In the genomic region with DNA sequence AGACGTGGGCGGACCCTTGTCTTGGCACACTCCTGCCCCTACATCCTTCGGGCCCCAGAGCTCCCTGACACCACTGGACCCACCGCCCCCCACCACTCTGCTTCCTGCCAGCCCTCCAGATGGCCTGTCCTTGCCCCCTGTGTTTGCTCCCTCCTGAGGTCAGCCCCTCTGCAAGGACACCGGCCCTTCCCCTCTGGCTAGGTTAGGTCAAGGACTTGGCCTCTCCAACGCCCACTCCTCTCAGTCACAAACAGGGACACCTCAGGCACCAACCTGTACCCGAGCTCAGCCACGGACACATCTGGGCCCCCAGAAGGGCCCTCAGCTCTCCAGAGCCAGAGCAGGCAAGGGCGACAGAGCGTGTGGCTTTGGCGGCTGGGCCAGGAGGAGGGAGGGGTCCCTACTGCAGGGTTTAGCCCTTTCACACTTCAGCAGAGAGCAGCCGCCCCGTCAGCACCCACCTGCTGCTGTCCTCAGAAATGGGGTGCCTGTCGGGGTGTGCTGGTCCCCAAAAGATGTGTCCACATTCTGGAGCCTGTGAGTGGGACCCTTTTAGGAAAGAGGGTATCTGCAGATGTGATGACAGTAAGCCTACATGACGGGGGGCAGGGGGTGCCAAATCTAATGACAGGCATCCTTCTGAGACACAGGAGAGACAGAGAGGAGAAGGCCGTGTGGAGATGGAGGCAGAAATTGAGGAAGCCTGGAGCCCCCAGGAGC, we compare ENCODE assay signal across 1 cellular context.
A peak's percentile ranks its signal among the peaks of the same experiment; 100 is the strongest.
TF ChIP-seq lines count a peak whose summit lies in the region.

No MANE protein-coding gene starts in this region.

TF ChIP-seq in HepG2, 621 proteins besides CTCF, POLR2A, EP300 and RAD21 (continued from another document and continues in another):
- TF ChIP-seq, protein P1, sequence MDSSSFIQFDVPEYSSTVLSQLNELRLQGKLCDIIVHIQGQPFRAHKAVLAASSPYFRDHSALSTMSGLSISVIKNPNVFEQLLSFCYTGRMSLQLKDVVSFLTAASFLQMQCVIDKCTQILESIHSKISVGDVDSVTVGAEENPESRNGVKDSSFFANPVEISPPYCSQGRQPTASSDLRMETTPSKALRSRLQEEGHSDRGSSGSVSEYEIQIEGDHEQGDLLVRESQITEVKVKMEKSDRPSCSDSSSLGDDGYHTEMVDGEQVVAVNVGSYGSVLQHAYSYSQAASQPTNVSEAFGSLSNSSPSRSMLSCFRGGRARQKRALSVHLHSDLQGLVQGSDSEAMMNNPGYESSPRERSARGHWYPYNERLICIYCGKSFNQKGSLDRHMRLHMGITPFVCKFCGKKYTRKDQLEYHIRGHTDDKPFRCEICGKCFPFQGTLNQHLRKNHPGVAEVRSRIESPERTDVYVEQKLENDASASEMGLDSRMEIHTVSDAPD (CRISPR knock-in tag; IDR thresholded peaks at IDR 0.05) = no peak
- TF ChIP-seq NPAS2 (CRISPR knock-in tag; IDR thresholded peaks at IDR 0.05; ENCODE audit: borderline replicate concordance) = no peak
- 0 out of 2 replicates have a peak, but pooled peaks have one; percentile 10 for TF ChIP-seq SOX5 (CRISPR knock-in tag; IDR thresholded peaks at IDR 0.05; ENCODE audit: borderline replicate concordance)
- no peak for TF ChIP-seq ZNF564 (CRISPR knock-in tag; IDR thresholded peaks at IDR 0.05)
- no peak for TF ChIP-seq NR3C1 (CRISPR knock-in tag; IDR thresholded peaks at IDR 0.05)
- peak; percentile 32; the same call in 1 of the 2 replicates for TF ChIP-seq ZNF430 (CRISPR knock-in tag; IDR thresholded peaks at IDR 0.05)
- TF ChIP-seq KLF16 (CRISPR knock-in tag; IDR thresholded peaks at IDR 0.05) = 0 out of 4 replicates have a peak, but pooled peaks of 1 of the 2 experiments have one; percentile 56
- TF ChIP-seq, protein P2, sequence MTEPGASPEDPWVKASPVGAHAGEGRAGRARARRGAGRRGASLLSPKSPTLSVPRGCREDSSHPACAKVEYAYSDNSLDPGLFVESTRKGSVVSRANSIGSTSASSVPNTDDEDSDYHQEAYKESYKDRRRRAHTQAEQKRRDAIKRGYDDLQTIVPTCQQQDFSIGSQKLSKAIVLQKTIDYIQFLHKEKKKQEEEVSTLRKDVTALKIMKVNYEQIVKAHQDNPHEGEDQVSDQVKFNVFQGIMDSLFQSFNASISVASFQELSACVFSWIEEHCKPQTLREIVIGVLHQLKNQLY (CRISPR knock-in tag; IDR thresholded peaks at IDR 0.05) = peak; percentile 15; the same call in 1 of the 2 replicates
- TF ChIP-seq, protein P3, sequence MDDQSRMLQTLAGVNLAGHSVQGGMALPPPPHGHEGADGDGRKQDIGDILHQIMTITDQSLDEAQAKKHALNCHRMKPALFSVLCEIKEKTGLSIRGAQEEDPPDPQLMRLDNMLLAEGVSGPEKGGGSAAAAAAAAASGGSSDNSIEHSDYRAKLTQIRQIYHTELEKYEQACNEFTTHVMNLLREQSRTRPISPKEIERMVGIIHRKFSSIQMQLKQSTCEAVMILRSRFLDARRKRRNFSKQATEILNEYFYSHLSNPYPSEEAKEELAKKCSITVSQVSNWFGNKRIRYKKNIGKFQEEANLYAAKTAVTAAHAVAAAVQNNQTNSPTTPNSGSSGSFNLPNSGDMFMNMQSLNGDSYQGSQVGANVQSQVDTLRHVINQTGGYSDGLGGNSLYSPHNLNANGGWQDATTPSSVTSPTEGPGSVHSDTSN (CRISPR knock-in tag; IDR thresholded peaks at IDR 0.05; ENCODE audit: borderline replicate concordance) = no peak
- TF ChIP-seq KDM6A (CRISPR knock-in tag; IDR thresholded peaks at IDR 0.05; ENCODE audit: low read depth) = peak; percentile 20; the same call in 1 of the 2 replicates
- TF ChIP-seq, protein P4, sequence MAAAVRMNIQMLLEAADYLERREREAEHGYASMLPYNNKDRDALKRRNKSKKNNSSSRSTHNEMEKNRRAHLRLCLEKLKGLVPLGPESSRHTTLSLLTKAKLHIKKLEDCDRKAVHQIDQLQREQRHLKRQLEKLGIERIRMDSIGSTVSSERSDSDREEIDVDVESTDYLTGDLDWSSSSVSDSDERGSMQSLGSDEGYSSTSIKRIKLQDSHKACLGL (CRISPR knock-in tag; IDR thresholded peaks at IDR 0.05) = peak; percentile 45; the same call in 1 of the 2 replicates
- 0 out of 2 replicates have a peak, but pooled peaks have one; percentile 2 for TF ChIP-seq ZNF703 (CRISPR knock-in tag; IDR thresholded peaks at IDR 0.05; ENCODE audit: borderline replicate concordance)
- TF ChIP-seq RFX3 (CRISPR knock-in tag; IDR thresholded peaks at IDR 0.05) = no peak
- TF ChIP-seq NR2C2 (CRISPR knock-in tag; IDR thresholded peaks at IDR 0.05; ENCODE audit: borderline replicate concordance) = peak; percentile 77
- TF ChIP-seq ZNF772 (CRISPR knock-in tag; IDR thresholded peaks at IDR 0.05) = peak; percentile 77; the same call in 1 of the 2 replicates
- TF ChIP-seq GATA4 (IDR thresholded peaks at IDR 0.05; ENCODE audit: borderline replicate concordance, low read depth) = peak; percentile 81
- TF ChIP-seq TEAD3 (CRISPR knock-in tag; optimal IDR thresholded peaks at IDR 0.05; ENCODE audit: borderline replicate concordance) = peak; percentile 16
- TF ChIP-seq ZNF234 (CRISPR knock-in tag; conservative IDR thresholded peaks at IDR 0.05) = no peak
- TF ChIP-seq ZNF7 (CRISPR knock-in tag; IDR thresholded peaks at IDR 0.05) = no peak
- TF ChIP-seq PHF8 (CRISPR knock-in tag; IDR thresholded peaks at IDR 0.05) = peak; percentile 32; the same call in 1 of the 2 replicates
- TF ChIP-seq ZMYM2 (CRISPR knock-in tag; IDR thresholded peaks at IDR 0.05) = 0 out of 2 replicates have a peak, but pooled peaks have one; percentile 35
- TF ChIP-seq, protein P5, sequence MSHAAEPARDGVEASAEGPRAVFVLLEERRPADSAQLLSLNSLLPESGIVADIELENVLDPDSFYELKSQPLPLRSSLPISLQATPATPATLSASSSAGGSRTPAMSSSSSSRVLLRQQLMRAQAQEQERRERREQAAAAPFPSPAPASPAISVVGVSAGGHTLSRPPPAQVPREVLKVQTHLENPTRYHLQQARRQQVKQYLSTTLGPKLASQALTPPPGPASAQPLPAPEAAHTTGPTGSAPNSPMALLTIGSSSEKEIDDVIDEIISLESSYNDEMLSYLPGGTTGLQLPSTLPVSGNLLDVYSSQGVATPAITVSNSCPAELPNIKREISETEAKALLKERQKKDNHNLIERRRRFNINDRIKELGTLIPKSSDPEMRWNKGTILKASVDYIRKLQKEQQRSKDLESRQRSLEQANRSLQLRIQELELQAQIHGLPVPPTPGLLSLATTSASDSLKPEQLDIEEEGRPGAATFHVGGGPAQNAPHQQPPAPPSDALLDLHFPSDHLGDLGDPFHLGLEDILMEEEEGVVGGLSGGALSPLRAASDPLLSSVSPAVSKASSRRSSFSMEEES (CRISPR knock-in tag; IDR thresholded peaks at IDR 0.05) = peak; percentile 60; the same call in 1 of the 2 replicates
- TF ChIP-seq ZNF543 (CRISPR knock-in tag; IDR thresholded peaks at IDR 0.05) = no peak
- TF ChIP-seq ZNF761 (CRISPR knock-in tag; conservative IDR thresholded peaks at IDR 0.05) = no peak
- 0 out of 2 replicates have a peak, but pooled peaks have one; percentile 56 for TF ChIP-seq ZNF747 (CRISPR knock-in tag; IDR thresholded peaks at IDR 0.05; ENCODE audit: borderline replicate concordance)
- TF ChIP-seq, protein P6, sequence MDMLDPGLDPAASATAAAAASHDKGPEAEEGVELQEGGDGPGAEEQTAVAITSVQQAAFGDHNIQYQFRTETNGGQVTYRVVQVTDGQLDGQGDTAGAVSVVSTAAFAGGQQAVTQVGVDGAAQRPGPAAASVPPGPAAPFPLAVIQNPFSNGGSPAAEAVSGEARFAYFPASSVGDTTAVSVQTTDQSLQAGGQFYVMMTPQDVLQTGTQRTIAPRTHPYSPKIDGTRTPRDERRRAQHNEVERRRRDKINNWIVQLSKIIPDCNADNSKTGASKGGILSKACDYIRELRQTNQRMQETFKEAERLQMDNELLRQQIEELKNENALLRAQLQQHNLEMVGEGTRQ (IDR thresholded peaks at IDR 0.05; ENCODE audit: low read depth, low read length) = no peak
- TF ChIP-seq, protein P6 (CRISPR knock-in tag; IDR thresholded peaks at IDR 0.05; ENCODE audit: borderline replicate concordance) = no peak; the same call in 1 of the 2 replicates
- no peak for TF ChIP-seq ZNF75D (CRISPR knock-in tag; IDR thresholded peaks at IDR 0.05; ENCODE audit: borderline replicate concordance)
- TF ChIP-seq, protein P7, sequence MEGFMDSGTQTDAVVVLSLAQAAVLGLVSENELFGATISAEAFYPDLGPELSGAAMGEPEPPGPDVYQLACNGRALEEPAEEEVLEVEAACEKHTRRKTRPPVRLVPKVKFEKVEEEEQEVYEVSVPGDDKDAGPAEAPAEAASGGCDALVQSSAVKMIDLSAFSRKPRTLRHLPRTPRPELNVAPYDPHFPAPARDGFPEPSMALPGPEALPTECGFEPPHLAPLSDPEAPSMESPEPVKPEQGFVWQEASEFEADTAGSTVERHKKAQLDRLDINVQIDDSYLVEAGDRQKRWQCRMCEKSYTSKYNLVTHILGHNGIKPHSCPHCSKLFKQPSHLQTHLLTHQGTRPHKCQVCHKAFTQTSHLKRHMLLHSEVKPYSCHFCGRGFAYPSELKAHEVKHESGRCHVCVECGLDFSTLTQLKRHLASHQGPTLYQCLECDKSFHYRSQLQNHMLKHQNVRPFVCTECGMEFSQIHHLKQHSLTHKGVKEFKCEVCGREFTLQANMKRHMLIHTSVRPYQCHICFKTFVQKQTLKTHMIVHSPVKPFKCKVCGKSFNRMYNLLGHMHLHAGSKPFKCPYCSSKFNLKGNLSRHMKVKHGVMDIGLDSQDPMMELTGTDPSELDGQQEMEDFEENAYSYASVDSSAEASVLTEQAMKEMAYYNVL (CRISPR knock-in tag; IDR thresholded peaks at IDR 0.05; ENCODE audit: borderline replicate concordance) = 0 out of 2 replicates have a peak, but pooled peaks have one; percentile 44
- TF ChIP-seq ZNF713 (CRISPR knock-in tag; IDR thresholded peaks at IDR 0.05) = no peak
- TF ChIP-seq, protein P8, sequence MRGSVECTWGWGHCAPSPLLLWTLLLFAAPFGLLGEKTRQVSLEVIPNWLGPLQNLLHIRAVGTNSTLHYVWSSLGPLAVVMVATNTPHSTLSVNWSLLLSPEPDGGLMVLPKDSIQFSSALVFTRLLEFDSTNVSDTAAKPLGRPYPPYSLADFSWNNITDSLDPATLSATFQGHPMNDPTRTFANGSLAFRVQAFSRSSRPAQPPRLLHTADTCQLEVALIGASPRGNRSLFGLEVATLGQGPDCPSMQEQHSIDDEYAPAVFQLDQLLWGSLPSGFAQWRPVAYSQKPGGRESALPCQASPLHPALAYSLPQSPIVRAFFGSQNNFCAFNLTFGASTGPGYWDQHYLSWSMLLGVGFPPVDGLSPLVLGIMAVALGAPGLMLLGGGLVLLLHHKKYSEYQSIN (CRISPR knock-in tag; IDR thresholded peaks at IDR 0.05; ENCODE audit: borderline replicate concordance) = no peak
- no peak for TF ChIP-seq SOX6 (IDR thresholded peaks at IDR 0.05)
- TF ChIP-seq SOX6 (CRISPR knock-in tag; IDR thresholded peaks at IDR 0.05) = peak; percentile 76
- TF ChIP-seq, protein P9, sequence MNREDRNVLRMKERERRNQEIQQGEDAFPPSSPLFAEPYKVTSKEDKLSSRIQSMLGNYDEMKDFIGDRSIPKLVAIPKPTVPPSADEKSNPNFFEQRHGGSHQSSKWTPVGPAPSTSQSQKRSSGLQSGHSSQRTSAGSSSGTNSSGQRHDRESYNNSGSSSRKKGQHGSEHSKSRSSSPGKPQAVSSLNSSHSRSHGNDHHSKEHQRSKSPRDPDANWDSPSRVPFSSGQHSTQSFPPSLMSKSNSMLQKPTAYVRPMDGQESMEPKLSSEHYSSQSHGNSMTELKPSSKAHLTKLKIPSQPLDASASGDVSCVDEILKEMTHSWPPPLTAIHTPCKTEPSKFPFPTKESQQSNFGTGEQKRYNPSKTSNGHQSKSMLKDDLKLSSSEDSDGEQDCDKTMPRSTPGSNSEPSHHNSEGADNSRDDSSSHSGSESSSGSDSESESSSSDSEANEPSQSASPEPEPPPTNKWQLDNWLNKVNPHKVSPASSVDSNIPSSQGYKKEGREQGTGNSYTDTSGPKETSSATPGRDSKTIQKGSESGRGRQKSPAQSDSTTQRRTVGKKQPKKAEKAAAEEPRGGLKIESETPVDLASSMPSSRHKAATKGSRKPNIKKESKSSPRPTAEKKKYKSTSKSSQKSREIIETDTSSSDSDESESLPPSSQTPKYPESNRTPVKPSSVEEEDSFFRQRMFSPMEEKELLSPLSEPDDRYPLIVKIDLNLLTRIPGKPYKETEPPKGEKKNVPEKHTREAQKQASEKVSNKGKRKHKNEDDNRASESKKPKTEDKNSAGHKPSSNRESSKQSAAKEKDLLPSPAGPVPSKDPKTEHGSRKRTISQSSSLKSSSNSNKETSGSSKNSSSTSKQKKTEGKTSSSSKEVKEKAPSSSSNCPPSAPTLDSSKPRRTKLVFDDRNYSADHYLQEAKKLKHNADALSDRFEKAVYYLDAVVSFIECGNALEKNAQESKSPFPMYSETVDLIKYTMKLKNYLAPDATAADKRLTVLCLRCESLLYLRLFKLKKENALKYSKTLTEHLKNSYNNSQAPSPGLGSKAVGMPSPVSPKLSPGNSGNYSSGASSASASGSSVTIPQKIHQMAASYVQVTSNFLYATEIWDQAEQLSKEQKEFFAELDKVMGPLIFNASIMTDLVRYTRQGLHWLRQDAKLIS (CRISPR knock-in tag; IDR thresholded peaks at IDR 0.05) = peak; percentile 91
- TF ChIP-seq MED8 (CRISPR knock-in tag; IDR thresholded peaks at IDR 0.05; ENCODE audit: insufficient replicate concordance) = peak; percentile 98
- TF ChIP-seq, protein P10, sequence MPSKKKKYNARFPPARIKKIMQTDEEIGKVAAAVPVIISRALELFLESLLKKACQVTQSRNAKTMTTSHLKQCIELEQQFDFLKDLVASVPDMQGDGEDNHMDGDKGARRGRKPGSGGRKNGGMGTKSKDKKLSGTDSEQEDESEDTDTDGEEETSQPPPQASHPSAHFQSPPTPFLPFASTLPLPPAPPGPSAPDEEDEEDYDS (CRISPR knock-in tag; IDR thresholded peaks at IDR 0.05) = peak; percentile 86
- 0 out of 2 replicates have a peak, but pooled peaks have one; percentile 62 for TF ChIP-seq KLF6 (CRISPR knock-in tag; IDR thresholded peaks at IDR 0.05)
- no peak for TF ChIP-seq KAT2B (IDR thresholded peaks at IDR 0.05; ENCODE audit: borderline replicate concordance, low read depth, low read length)
- TF ChIP-seq TARDBP (CRISPR knock-in tag; IDR thresholded peaks at IDR 0.05) = peak; percentile 82
- TF ChIP-seq MAZ (IDR thresholded peaks at IDR 0.05; ENCODE audit: borderline replicate concordance, low read depth, low read length) = no peak
- TF ChIP-seq MAZ (CRISPR knock-in tag; IDR thresholded peaks at IDR 0.05; ENCODE audit: low read depth) = peak; percentile 49
- TF ChIP-seq, protein P11, sequence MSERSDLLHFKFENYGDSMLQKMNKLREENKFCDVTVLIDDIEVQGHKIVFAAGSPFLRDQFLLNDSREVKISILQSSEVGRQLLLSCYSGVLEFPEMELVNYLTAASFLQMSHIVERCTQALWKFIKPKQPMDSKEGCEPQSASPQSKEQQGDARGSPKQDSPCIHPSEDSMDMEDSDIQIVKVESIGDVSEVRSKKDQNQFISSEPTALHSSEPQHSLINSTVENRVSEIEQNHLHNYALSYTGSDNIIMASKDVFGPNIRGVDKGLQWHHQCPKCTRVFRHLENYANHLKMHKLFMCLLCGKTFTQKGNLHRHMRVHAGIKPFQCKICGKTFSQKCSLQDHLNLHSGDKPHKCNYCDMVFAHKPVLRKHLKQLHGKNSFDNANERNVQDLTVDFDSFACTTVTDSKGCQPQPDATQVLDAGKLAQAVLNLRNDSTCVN (CRISPR knock-in tag; IDR thresholded peaks at IDR 0.05; ENCODE audit: borderline replicate concordance) = peak; percentile 40; the same call in 1 of the 2 replicates
